Comparison of ENCODE assay signal across 8 cellular contexts in the genomic region with DNA sequence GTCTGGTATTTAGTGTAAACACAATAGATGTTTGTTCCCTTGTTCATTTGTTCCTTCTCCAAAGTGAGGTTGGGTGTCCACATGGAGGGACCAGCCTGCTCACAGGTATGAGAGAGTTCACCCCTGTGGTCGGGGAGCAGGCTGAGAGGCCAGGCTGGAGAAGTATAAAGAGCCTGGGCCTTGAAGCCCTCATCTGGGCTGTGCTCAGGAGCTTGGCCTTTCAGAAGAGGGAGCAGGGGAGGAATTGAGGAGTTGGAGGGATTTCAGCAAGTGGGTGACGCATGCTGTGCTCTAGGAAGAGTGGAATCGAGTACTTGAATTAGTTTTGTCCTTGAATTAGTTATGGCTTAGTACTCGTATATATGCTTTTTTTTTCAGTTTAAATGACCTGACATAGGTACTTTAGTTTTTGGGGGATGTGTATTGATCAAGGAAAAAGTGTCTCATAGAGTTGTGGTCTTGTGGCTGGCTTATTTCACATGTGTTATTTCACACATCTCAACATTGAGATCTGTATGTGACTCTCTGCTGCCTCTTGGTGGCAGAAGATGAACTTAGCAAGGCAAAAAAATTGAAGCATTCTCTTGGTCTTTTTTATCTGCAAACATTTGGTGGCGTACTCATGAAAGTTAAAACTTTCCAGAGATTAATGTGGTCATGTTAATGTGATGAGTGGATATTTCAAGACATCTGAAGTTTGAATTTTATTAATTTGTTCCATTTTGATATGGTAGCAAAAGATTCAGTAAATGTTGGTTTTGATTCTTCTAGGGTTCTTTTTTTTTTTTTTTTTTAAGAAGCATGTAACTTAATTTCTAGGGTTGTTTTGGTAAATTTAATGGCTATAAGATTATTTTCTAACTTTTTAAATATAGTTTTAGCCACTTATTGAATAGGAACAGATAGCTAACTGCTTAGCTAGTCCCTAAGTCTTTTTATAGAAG. TPM values are rescaled to one million over a fixed set of nuclear protein-coding genes. Genes with fewer than 3 reads are reported as not detected.
DNase-seq lines count a peak whose midpoint lies in the region; ATAC-seq and TF ChIP-seq lines count a peak whose summit lies in the region.

No MANE protein-coding gene starts in this region.

- peaks cover 0 to 15% (median 10%) of the 10 kb centered on the region in 3 donors for H3K36me3 ChIP-seq in tibial artery

- H3K27me3 Mint-ChIP-seq in WTC11 (ENCODE audit: low read depth) (no peaks in the 10 kb centered on the region), memory B cell (no peaks in the 10 kb centered on the region)

- peaks cover 0 to 12% (median 0%) of the 10 kb centered on the region in 4 donors for H3K4me1 ChIP-seq in tibial artery

- H3K4me3 ChIP-seq in tibial artery = no peak overlapping the region

- POLR2A ChIA-PET in WTC11 (lab: Charles Lee) = no interaction called here

- peak; percentile 57 to 80 for DNase-seq in AML-193 (lab: John Stamatoyannopoulos, UW)
- DNase-seq in NCI-H1417 treated with DMSO at 0.1 percent for 48 hours (lab: John Stamatoyannopoulos, UW) = peak; percentile 34
- DNase-seq in WTC11 (ENCODE audit: low spot score) = peak; percentile 22
- DNase-seq in effector CD4-positive, alpha-beta T cell = peak; percentile 27
- peak; percentile 30 to 51 for DNase-seq in memory B cell (ENCODE audit: low spot score in 2 of 2)
- DNase-seq in tibial artery = no peak

- H3K4me1 Mint-ChIP-seq in WTC11 (peaks cover 7% of the 10 kb centered on the region), memory B cell (peaks cover 6% of the 10 kb centered on the region)

- TF ChIP-seq CTCF in WTC11 (IDR thresholded peaks at IDR 0.05) = peak; percentile 53
- peak; percentile 60 to 72 for TF ChIP-seq CTCF in tibial artery (IDR thresholded peaks at IDR 0.05)

- intact Hi-C loops in tibial artery (cut with DNase I; ENCODE audit: low total_unique reads) = no loop called here

- no peaks in the 10 kb centered on the region for H3K9me3 Mint-ChIP-seq in WTC11
- no peaks in the 10 kb centered on the region for H3K9me3 Mint-ChIP-seq in memory B cell

- no peak overlapping the region for H3K27ac ChIP-seq in tibial artery

- H3K4me3 Mint-ChIP-seq in WTC11 (no peak overlapping the region), memory B cell (no peak overlapping the region)

- CTCF ChIA-PET in WTC11 (lab: Charles Lee) = interaction anchor here (0.6 to 2.3 kb wide), 14 partner anchors 9 to 1098 kb away, joined by 3 to 21 read pairs (median 3); no protein-coding TSS in a partner anchor

- ATAC-seq in GM18499 (IDR thresholded peaks at IDR 0.05; ENCODE audit: insufficient read depth, unreplicated experiment) (peak; percentile 77), HG02884 (IDR thresholded peaks at IDR 0.05; ENCODE audit: unreplicated experiment) (peak; percentile 86), WTC11 (peak; percentile 93), memory B cell (ENCODE audit: low read depth) (peak; percentile 66)

- H3K9me3 ChIP-seq in tibial artery = no peaks in the 10 kb centered on the region

- peaks cover 26% of the 10 kb centered on the region for H3K36me3 Mint-ChIP-seq in WTC11
- peaks cover 15% of the 10 kb centered on the region for H3K36me3 Mint-ChIP-seq in memory B cell

- H3K27ac Mint-ChIP-seq in WTC11 = peak overlapping the region; percentile 93
- H3K27ac Mint-ChIP-seq in memory B cell = no peak overlapping the region

- H3K27me3 ChIP-seq in tibial artery = no peaks in the 10 kb centered on the region

TF ChIP-seq in WTC11, 78 proteins besides CTCF, POLR2A, EP300 and RAD21:
- TF ChIP-seq, protein P1, sequence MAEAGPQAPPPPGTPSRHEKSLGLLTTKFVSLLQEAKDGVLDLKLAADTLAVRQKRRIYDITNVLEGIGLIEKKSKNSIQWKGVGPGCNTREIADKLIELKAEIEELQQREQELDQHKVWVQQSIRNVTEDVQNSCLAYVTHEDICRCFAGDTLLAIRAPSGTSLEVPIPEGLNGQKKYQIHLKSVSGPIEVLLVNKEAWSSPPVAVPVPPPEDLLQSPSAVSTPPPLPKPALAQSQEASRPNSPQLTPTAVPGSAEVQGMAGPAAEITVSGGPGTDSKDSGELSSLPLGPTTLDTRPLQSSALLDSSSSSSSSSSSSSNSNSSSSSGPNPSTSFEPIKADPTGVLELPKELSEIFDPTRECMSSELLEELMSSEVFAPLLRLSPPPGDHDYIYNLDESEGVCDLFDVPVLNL (CRISPR knock-in tag; IDR thresholded peaks at IDR 0.05; ENCODE audit: borderline replicate concordance, low read depth) = no peak
- TF ChIP-seq FOXP1 (CRISPR knock-in tag; IDR thresholded peaks at IDR 0.05; ENCODE audit: borderline replicate concordance) (no peak), NFE2L1 (CRISPR knock-in tag; IDR thresholded peaks at IDR 0.05) (no peak), OVOL2 (CRISPR knock-in tag; IDR thresholded peaks at IDR 0.05; ENCODE audit: borderline replicate concordance) (no peak), FOXK1 (CRISPR knock-in tag; IDR thresholded peaks at IDR 0.05) (no peak), ZNF138 (CRISPR knock-in tag; conservative IDR thresholded peaks at IDR 0.05) (no peak)
- TF ChIP-seq, protein P2, sequence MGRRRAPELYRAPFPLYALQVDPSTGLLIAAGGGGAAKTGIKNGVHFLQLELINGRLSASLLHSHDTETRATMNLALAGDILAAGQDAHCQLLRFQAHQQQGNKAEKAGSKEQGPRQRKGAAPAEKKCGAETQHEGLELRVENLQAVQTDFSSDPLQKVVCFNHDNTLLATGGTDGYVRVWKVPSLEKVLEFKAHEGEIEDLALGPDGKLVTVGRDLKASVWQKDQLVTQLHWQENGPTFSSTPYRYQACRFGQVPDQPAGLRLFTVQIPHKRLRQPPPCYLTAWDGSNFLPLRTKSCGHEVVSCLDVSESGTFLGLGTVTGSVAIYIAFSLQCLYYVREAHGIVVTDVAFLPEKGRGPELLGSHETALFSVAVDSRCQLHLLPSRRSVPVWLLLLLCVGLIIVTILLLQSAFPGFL (CRISPR knock-in tag; IDR thresholded peaks at IDR 0.05; ENCODE audit: borderline replicate concordance) = no peak
- TF ChIP-seq, protein P3, sequence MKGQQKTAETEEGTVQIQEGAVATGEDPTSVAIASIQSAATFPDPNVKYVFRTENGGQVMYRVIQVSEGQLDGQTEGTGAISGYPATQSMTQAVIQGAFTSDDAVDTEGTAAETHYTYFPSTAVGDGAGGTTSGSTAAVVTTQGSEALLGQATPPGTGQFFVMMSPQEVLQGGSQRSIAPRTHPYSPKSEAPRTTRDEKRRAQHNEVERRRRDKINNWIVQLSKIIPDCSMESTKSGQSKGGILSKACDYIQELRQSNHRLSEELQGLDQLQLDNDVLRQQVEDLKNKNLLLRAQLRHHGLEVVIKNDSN (CRISPR knock-in tag; IDR thresholded peaks at IDR 0.05) = no peak

RNA-seq across cellular contexts. Expression of a gene that starts 54.3 kb away (rescaled TPM):
- 29.7 to 33.1 TPM (median 32.0 TPM) in 3 replicates for total RNA-seq in WTC11 (2021)

Comparison
In these comparisons a context has a peak if more than half of its experiments do, and no peak if none do; other contexts are left out.
1. DNase-seq: peak in AML-193 (2 of 2), NCI-H1417 treated with DMSO at 0.1 percent for 48 hours (single experiment), WTC11 (single experiment), effector CD4-positive, alpha-beta T cell (single experiment) and memory B cell (2 of 2); none in tibial artery (0 of 2).
2. Peak in every context shown above with its lines, with median percentiles within 50 percentile points of each other: ATAC-seq.